Comparison of ENCODE assay signal across 8 cellular contexts in genomic region chr3:5057857-5058324, GRCh38.
DNase-seq lines count a peak whose midpoint lies in the region; ATAC-seq and TF ChIP-seq lines count a peak whose summit lies in the region.

No MANE protein-coding gene starts in this region.

- no peak overlapping the region for H3K4me3 Mint-ChIP-seq in CD8-positive, alpha-beta T cell
- H3K4me3 Mint-ChIP-seq in activated T-cell treated with anti-CD3 and anti-CD28 coated beads, Interleukin-2, amount 50 U/mL, for 24 hours, result no peak overlapping the region

- ATAC-seq in CD8-positive, alpha-beta T cell, result peak; percentile 96
- peak; percentile 75 for ATAC-seq in GM19372 (IDR thresholded peaks at IDR 0.05; ENCODE audit: low read depth, unreplicated experiment)
- ATAC-seq in HG03457 (IDR thresholded peaks at IDR 0.05; ENCODE audit: unreplicated experiment), result peak; percentile 78
- ATAC-seq in Panc1, result peak; percentile 97

- TF ChIP-seq EP300 in neural cell (conservative IDR thresholded peaks at IDR 0.05; ENCODE audit: poor library complexity, severe bottlenecking) (no peak), stomach (IDR thresholded peaks at IDR 0.05) (no peak)

- intact Hi-C loops in CD8-positive, alpha-beta T cell (cut with DNase I, micrococcal nuclease), result loop anchor here (1.0 to 10.0 kb wide), 7 partner anchors 31 to 707 kb away; partner anchors contain the start of gene ITPR1 (in 1 of the 2)
- intact Hi-C loops in Panc1 (cut with micrococcal nuclease; ENCODE audit: unreplicated experiment) (loop anchor here (1.0 kb wide), 2 partner anchors 347 to 402 kb away; no protein-coding TSS in a partner anchor), stomach (cut with DNase I; ENCODE audit: low total_unique reads) (loop anchor here (10.0 kb wide), 1 partner anchor 353 kb away; no protein-coding TSS in a partner anchor)

- no peaks in the 10 kb centered on the region for H3K9me3 ChIP-seq in CD8-positive, alpha-beta T cell (ENCODE audit: low read length)
- H3K9me3 ChIP-seq in Panc1 (ENCODE audit: control insufficient read depth, insufficient read depth, low read depth, low read length) (no peaks in the 10 kb centered on the region), fibroblast of lung (ENCODE audit: control insufficient read depth, insufficient read depth, low read depth, low read length) (no peaks in the 10 kb centered on the region), neural cell (ENCODE audit: low read length) (no peaks in the 10 kb centered on the region), stomach (no peaks in the 10 kb centered on the region)

- BruUV-seq in Panc1 (replicated peaks; lab: Mats Ljungman, UMichigan), result no TSS peak

- H3K27ac Mint-ChIP-seq in CD8-positive, alpha-beta T cell, result no peak overlapping the region
- H3K27ac Mint-ChIP-seq in activated T-cell treated with anti-CD3 and anti-CD28 coated beads, Interleukin-2, amount 50 U/mL, for 24 hours, result no peak overlapping the region

- no peaks in the 10 kb centered on the region for H3K36me3 ChIP-seq in CD8-positive, alpha-beta T cell (ENCODE audit: insufficient read depth, low read length)
- no peaks in the 10 kb centered on the region for H3K36me3 ChIP-seq in Panc1 (ENCODE audit: control insufficient read depth, insufficient read depth, low read length)
- H3K36me3 ChIP-seq in fibroblast of lung (ENCODE audit: control insufficient read depth, insufficient read depth, low read length), result no peaks in the 10 kb centered on the region
- H3K36me3 ChIP-seq in neural cell (ENCODE audit: insufficient read depth, low read length), result no peaks in the 10 kb centered on the region
- no peaks in the 10 kb centered on the region for H3K36me3 ChIP-seq in stomach

- H2AFZ ChIP-seq in fibroblast of lung (ENCODE audit: low read length) (no peak overlapping the region), neural cell (ENCODE audit: low read depth, low read length) (no peak overlapping the region)

- in situ Hi-C loops in Panc1 (cut with HindIII; ENCODE audit: low pct_unique_long_range_greater_than_20kb, low sequenced_read_pairs), result no loop called here

- WGBS in stomach, 5 donors, result 27 to 36% (median 31%) methylated on average over 7 of the region's 7 CpGs

- H3K27ac ChIP-seq in CD8-positive, alpha-beta T cell (ENCODE audit: low read depth, low read length), result no peak overlapping the region
- H3K27ac ChIP-seq in Panc1 (ENCODE audit: low read length) (no peak overlapping the region), fibroblast of lung (ENCODE audit: insufficient read depth, low read length) (no peak overlapping the region), neural cell (ENCODE audit: low read length) (no peak overlapping the region), stomach (no peak overlapping the region)

- no peaks in the 10 kb centered on the region for H4K20me1 ChIP-seq in fibroblast of lung (ENCODE audit: control insufficient read depth, extremely low read depth, insufficient read depth, low read length)
- H4K20me1 ChIP-seq in neural cell (ENCODE audit: insufficient read depth), result no peaks in the 10 kb centered on the region

- peak; percentile 86 for TF ChIP-seq RAD21 in neural cell (conservative IDR thresholded peaks at IDR 0.05)

- H3K9me3 Mint-ChIP-seq in CD8-positive, alpha-beta T cell, result no peaks in the 10 kb centered on the region
- no peaks in the 10 kb centered on the region for H3K9me3 Mint-ChIP-seq in activated T-cell treated with anti-CD3 and anti-CD28 coated beads, Interleukin-2, amount 50 U/mL, for 24 hours

- peak; percentile 63 for TF ChIP-seq CTCF in CD8-positive, alpha-beta T cell (IDR thresholded peaks at IDR 0.05)
- TF ChIP-seq CTCF in Panc1 (IDR thresholded peaks at IDR 0.05), result peak; percentile 76
- TF ChIP-seq CTCF in fibroblast of lung (conservative IDR thresholded peaks at IDR 0.05 in 1 of 2, IDR thresholded peaks at IDR 0.05 in 1 of 2; ENCODE audit: low read depth in 1 of 2, low read length in 2 of 2), result peak; percentile 70 to 78
- TF ChIP-seq CTCF in neural cell (IDR thresholded peaks at IDR 0.05; ENCODE audit: poor library complexity, severe bottlenecking), result peak; percentile 81
- peak in 5 of 7 experiments; percentile 47 to 85 (median 75) for TF ChIP-seq CTCF in stomach (IDR thresholded peaks at IDR 0.05)

- no peaks in the 10 kb centered on the region for H3F3A ChIP-seq in neural cell (ENCODE audit: insufficient read depth, low read length, poor library complexity, severe bottlenecking)

- no peaks in the 10 kb centered on the region for H3K79me2 ChIP-seq in fibroblast of lung (ENCODE audit: control insufficient read depth, insufficient read depth, low read length)
- H3K79me2 ChIP-seq in neural cell (replicated peaks; ENCODE audit: insufficient read depth, low read length), result no peaks in the 10 kb centered on the region

- peaks cover 2% of the 10 kb centered on the region for H3K27me3 Mint-ChIP-seq in CD8-positive, alpha-beta T cell (ENCODE audit: low read depth)
- H3K27me3 Mint-ChIP-seq in activated T-cell treated with anti-CD3 and anti-CD28 coated beads, Interleukin-2, amount 50 U/mL, for 24 hours, result no peaks in the 10 kb centered on the region

- H3K9ac ChIP-seq in fibroblast of lung (ENCODE audit: insufficient read depth, low read length) (no peak overlapping the region), neural cell (ENCODE audit: low read length) (no peak overlapping the region)

- H3K4me1 ChIP-seq in CD8-positive, alpha-beta T cell (ENCODE audit: insufficient read depth, low read length), result no peaks in the 10 kb centered on the region
- H3K4me1 ChIP-seq in Panc1 (ENCODE audit: control insufficient read depth, insufficient read depth, low read length) (peaks cover 4% of the 10 kb centered on the region; the same call in 1 of the 2 replicates), fibroblast of lung (ENCODE audit: control insufficient read depth, extremely low read depth, insufficient read depth, low read length) (no peaks in the 10 kb centered on the region), stomach (peaks cover 0 to 21% (median 4%) of the 10 kb centered on the region in 4 donors)

- CTCF ChIA-PET in CD8-positive, alpha-beta T cell (lab: Charles Lee), result interaction anchor here (0.6 to 11.9 kb wide), 24 partner anchors 9 to 707 kb away, joined by 3 to 300 read pairs (median 3); no protein-coding TSS in a partner anchor
- CTCF ChIA-PET in Panc1 (lab: Charles Lee), result interaction anchor here (0.6 to 1.2 kb wide), 4 partner anchors 344 to 565 kb away, joined by 3 to 10 read pairs (median 6); partner anchors contain the start of gene ITPR1

- no peaks in the 10 kb centered on the region for H3K27me3 ChIP-seq in CD8-positive, alpha-beta T cell (ENCODE audit: insufficient read depth, low read length)
- H3K27me3 ChIP-seq in Panc1 (ENCODE audit: control insufficient read depth, insufficient read depth, low read length) (no peaks in the 10 kb centered on the region), fibroblast of lung (ENCODE audit: control insufficient read depth, insufficient read depth, low read length) (no peaks in the 10 kb centered on the region), neural cell (ENCODE audit: insufficient read depth, low read depth, low read length) (no peaks in the 10 kb centered on the region), stomach (no peaks in the 10 kb centered on the region)

- TF ChIP-seq POLR2A in stomach (IDR thresholded peaks at IDR 0.05), result no peak

- H3K4me2 ChIP-seq in fibroblast of lung (ENCODE audit: extremely low read depth, insufficient read depth, low read length) (no peak overlapping the region), neural cell (ENCODE audit: low read length) (no peak overlapping the region)

- H3K4me1 Mint-ChIP-seq in CD8-positive, alpha-beta T cell (ENCODE audit: low read depth), result no peaks in the 10 kb centered on the region
- peaks cover 20% of the 10 kb centered on the region for H3K4me1 Mint-ChIP-seq in activated T-cell treated with anti-CD3 and anti-CD28 coated beads, Interleukin-2, amount 50 U/mL, for 24 hours (ENCODE audit: low read depth)

- no peaks in the 10 kb centered on the region for H3K36me3 Mint-ChIP-seq in CD8-positive, alpha-beta T cell
- no peaks in the 10 kb centered on the region for H3K36me3 Mint-ChIP-seq in activated T-cell treated with anti-CD3 and anti-CD28 coated beads, Interleukin-2, amount 50 U/mL, for 24 hours (ENCODE audit: low read depth)

- POLR2A ChIA-PET in CD8-positive, alpha-beta T cell (lab: Charles Lee), result interaction anchor here (1.0 to 1.3 kb wide), 3 partner anchors 73 to 346 kb away, joined by 3 to 4 read pairs (median 3); no protein-coding TSS in a partner anchor
- POLR2A ChIA-PET in Panc1 (lab: Charles Lee), result interaction anchor here (0.7 kb wide), 1 partner anchor 85 kb away, joined by 3 read pairs; no protein-coding TSS in a partner anchor

- H3K4me3 ChIP-seq in CD8-positive, alpha-beta T cell (ENCODE audit: low read depth, low read length), result no peak overlapping the region
- no peak overlapping the region for H3K4me3 ChIP-seq in Panc1 (ENCODE audit: low read depth in 2 of 2, low read length in 2 of 2)
- H3K4me3 ChIP-seq in fibroblast of lung (replicated peaks in 1 of 4; ENCODE audit: control extremely low read depth in 1 of 4, insufficient read depth in 1 of 4, low read depth in 3 of 4, low read length in 4 of 4), result no peak overlapping the region
- H3K4me3 ChIP-seq in neural cell (ENCODE audit: low read length), result no peak overlapping the region
- H3K4me3 ChIP-seq in stomach, result no peak overlapping the region

- peak; percentile 34 to 76 (median 68) for DNase-seq in CD8-positive, alpha-beta T cell
- DNase-seq in Panc1 (ENCODE audit: low read depth, low spot score), result peak; percentile 75
- DNase-seq in activated T-cell treated with anti-CD3 and anti-CD28 coated beads, Interleukin-2, amount 50 U/mL, for 24 hours, result peak; percentile 70
- DNase-seq in fibroblast of lung (ENCODE audit: low read depth in 2 of 2), result peak; percentile 86 to 89
- peak; percentile 78 for DNase-seq in stomach

- no peaks in the 10 kb centered on the region for H3K9me2 ChIP-seq in neural cell (ENCODE audit: insufficient read depth, low read length)

TF ChIP-seq in neural cell, 6 proteins besides CTCF, POLR2A, EP300 and RAD21:
- TF ChIP-seq SMC3 (conservative IDR thresholded peaks at IDR 0.05; ENCODE audit: poor library complexity) (peak; percentile 93), EZH2 (IDR thresholded peaks at IDR 0.05; ENCODE audit: borderline replicate concordance, insufficient read depth, low read length, poor library complexity, severe bottlenecking) (no peak)
